ENCODE assay signal across 1 cellular context in the genomic region with DNA sequence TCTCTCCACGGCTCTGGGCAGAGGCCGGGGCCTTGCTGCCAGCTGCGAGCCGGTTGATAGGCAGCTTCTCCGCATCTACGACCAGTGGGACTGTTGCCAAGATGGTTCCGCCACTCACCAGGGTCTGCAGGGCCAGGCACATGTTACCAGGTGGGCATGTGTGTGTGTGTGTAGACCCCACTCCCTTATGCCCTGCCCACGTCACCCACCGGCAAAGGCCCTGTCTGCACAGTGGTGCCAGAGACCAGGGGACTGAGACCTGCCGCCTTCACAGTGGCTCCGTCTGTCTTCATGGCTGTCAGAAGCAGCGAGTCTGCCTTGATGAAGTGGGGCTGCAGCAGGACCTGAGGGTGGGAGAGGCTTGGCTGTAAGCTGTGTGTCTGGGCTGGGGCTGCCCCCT.
TF ChIP-seq lines count a peak whose summit lies in the region.

No MANE protein-coding gene starts in this region.

TF ChIP-seq in SK-N-SH treated with all-trans-retinoic acid at 6 μM for 48 hours, 23 proteins besides CTCF, POLR2A, EP300 and RAD21 (continued from another document):
- TF ChIP-seq, protein P1, sequence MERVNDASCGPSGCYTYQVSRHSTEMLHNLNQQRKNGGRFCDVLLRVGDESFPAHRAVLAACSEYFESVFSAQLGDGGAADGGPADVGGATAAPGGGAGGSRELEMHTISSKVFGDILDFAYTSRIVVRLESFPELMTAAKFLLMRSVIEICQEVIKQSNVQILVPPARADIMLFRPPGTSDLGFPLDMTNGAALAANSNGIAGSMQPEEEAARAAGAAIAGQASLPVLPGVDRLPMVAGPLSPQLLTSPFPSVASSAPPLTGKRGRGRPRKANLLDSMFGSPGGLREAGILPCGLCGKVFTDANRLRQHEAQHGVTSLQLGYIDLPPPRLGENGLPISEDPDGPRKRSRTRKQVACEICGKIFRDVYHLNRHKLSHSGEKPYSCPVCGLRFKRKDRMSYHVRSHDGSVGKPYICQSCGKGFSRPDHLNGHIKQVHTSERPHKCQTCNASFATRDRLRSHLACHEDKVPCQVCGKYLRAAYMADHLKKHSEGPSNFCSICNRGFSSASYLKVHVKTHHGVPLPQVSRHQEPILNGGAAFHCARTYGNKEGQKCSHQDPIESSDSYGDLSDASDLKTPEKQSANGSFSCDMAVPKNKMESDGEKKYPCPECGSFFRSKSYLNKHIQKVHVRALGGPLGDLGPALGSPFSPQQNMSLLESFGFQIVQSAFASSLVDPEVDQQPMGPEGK (CRISPR knock-in tag; IDR thresholded peaks at IDR 0.05; ENCODE audit: borderline replicate concordance): no peak
- no peak for TF ChIP-seq OSR1 (CRISPR knock-in tag; IDR thresholded peaks at IDR 0.05)
- TF ChIP-seq, protein P2, sequence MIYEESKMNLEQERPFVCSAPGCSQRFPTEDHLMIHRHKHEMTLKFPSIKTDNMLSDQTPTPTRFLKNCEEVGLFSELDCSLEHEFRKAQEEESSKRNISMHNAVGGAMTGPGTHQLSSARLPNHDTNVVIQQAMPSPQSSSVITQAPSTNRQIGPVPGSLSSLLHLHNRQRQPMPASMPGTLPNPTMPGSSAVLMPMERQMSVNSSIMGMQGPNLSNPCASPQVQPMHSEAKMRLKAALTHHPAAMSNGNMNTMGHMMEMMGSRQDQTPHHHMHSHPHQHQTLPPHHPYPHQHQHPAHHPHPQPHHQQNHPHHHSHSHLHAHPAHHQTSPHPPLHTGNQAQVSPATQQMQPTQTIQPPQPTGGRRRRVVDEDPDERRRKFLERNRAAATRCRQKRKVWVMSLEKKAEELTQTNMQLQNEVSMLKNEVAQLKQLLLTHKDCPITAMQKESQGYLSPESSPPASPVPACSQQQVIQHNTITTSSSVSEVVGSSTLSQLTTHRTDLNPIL (CRISPR knock-in tag; IDR thresholded peaks at IDR 0.05; ENCODE audit: low read depth): no peak
- TF ChIP-seq, protein P3, sequence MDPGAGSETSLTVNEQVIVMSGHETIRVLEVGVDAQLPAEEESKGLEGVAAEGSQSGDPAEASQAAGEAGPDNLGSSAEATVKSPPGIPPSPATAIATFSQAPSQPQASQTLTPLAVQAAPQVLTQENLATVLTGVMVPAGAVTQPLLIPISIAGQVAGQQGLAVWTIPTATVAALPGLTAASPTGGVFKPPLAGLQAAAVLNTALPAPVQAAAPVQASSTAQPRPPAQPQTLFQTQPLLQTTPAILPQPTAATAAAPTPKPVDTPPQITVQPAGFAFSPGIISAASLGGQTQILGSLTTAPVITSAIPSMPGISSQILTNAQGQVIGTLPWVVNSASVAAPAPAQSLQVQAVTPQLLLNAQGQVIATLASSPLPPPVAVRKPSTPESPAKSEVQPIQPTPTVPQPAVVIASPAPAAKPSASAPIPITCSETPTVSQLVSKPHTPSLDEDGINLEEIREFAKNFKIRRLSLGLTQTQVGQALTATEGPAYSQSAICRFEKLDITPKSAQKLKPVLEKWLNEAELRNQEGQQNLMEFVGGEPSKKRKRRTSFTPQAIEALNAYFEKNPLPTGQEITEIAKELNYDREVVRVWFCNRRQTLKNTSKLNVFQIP (CRISPR knock-in tag; IDR thresholded peaks at IDR 0.05; ENCODE audit: borderline replicate concordance, low read depth): no peak
- TF ChIP-seq CSDC2 (CRISPR knock-in tag; IDR thresholded peaks at IDR 0.05): no peak
- no peak for TF ChIP-seq GLIS3 (CRISPR knock-in tag; IDR thresholded peaks at IDR 0.05)
- TF ChIP-seq ZFP30 (CRISPR knock-in tag; IDR thresholded peaks at IDR 0.05): no peak
- TF ChIP-seq RARB (CRISPR knock-in tag; IDR thresholded peaks at IDR 0.05): no peak
- no peak for TF ChIP-seq ZC3H10 (CRISPR knock-in tag; IDR thresholded peaks at IDR 0.05)
- no peak for TF ChIP-seq TOX (CRISPR knock-in tag; IDR thresholded peaks at IDR 0.05; ENCODE audit: borderline replicate concordance)
- TF ChIP-seq, protein P4, sequence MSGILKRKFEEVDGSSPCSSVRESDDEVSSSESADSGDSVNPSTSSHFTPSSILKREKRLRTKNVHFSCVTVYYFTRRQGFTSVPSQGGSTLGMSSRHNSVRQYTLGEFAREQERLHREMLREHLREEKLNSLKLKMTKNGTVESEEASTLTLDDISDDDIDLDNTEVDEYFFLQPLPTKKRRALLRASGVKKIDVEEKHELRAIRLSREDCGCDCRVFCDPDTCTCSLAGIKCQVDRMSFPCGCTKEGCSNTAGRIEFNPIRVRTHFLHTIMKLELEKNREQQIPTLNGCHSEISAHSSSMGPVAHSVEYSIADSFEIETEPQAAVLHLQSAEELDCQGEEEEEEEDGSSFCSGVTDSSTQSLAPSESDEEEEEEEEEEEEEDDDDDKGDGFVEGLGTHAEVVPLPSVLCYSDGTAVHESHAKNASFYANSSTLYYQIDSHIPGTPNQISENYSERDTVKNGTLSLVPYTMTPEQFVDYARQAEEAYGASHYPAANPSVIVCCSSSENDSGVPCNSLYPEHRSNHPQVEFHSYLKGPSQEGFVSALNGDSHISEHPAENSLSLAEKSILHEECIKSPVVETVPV (CRISPR knock-in tag; IDR thresholded peaks at IDR 0.05): no peak
- TF ChIP-seq ZNF565 (CRISPR knock-in tag; conservative IDR thresholded peaks at IDR 0.05; ENCODE audit: low read depth): no peak
- TF ChIP-seq TCF4 (CRISPR knock-in tag; IDR thresholded peaks at IDR 0.05; ENCODE audit: borderline replicate concordance): no peak
- no peak for TF ChIP-seq PPARA (CRISPR knock-in tag; IDR thresholded peaks at IDR 0.05; ENCODE audit: borderline replicate concordance)
- no peak for TF ChIP-seq ISL1 (CRISPR knock-in tag; IDR thresholded peaks at IDR 0.05)
